1 cellular context compared by ENCODE assay signal in genomic region chr3:127735767-127736693, GRCh38.
TF ChIP-seq lines count a peak whose summit lies in the region.

No MANE protein-coding gene starts in this region.

TF ChIP-seq in GM12878, 131 proteins besides CTCF, POLR2A, EP300 and RAD21 (continued from another document):
- TF ChIP-seq, protein P1, sequence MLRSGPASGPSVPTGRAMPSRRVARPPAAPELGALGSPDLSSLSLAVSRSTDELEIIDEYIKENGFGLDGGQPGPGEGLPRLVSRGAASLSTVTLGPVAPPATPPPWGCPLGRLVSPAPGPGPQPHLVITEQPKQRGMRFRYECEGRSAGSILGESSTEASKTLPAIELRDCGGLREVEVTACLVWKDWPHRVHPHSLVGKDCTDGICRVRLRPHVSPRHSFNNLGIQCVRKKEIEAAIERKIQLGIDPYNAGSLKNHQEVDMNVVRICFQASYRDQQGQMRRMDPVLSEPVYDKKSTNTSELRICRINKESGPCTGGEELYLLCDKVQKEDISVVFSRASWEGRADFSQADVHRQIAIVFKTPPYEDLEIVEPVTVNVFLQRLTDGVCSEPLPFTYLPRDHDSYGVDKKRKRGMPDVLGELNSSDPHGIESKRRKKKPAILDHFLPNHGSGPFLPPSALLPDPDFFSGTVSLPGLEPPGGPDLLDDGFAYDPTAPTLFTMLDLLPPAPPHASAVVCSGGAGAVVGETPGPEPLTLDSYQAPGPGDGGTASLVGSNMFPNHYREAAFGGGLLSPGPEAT (IDR thresholded peaks at IDR 0.05; ENCODE audit: low read depth) = peak; percentile 76; the same call in 1 of the 2 replicates
- TF ChIP-seq FOXM1 (IDR thresholded peaks at IDR 0.05; ENCODE audit: low read depth, low read length) (peak; percentile 63), CHD1 (IDR thresholded peaks at IDR 0.05; ENCODE audit: low read depth, low read length) (0 out of 2 replicates have a peak, but pooled peaks have one; percentile 55), MTA3 (IDR thresholded peaks at IDR 0.05; ENCODE audit: borderline replicate concordance, low read length) (no peak; the same call in 1 of the 2 replicates), IKZF1 (conservative IDR thresholded peaks at IDR 0.05) (peak; percentile 89)
